Comparison of ENCODE assay signal across 8 cellular contexts in genomic region chr18:23307567-23308295, GRCh38.
A peak's percentile ranks its signal among the peaks of the same experiment; 100 is the strongest.
DNase-seq lines count a peak whose midpoint lies in the region; ATAC-seq, FAIRE-seq and TF ChIP-seq lines count a peak whose summit lies in the region.

No MANE protein-coding gene starts in this region.

- peak in 1 of 3 donors; percentile 72 for DNase-seq in CD4-positive, CD25-positive, alpha-beta regulatory T cell
- DNase-seq in RCC 7860 (ENCODE audit: low spot score) = peak; percentile 81
- DNase-seq in fibroblast of pulmonary artery (ENCODE audit: low read depth) = peak; percentile 53
- DNase-seq in HuH-7.5 (ENCODE audit: low spot score) = no peak
- no peak for DNase-seq in globus pallidus (ENCODE audit: low spot score)
- DNase-seq in stimulated activated CD4-positive, alpha-beta T cell treated with anti-CD3 and anti-CD28 coated beads, Interleukin-4, amount 100 ng/mL, for 24 hours = no peak
- no peak for DNase-seq in hepatocyte (ENCODE audit: low spot score)

- H3K4me1 ChIP-seq in CD4-positive, CD25-positive, alpha-beta regulatory T cell (ENCODE audit: control insufficient read depth, insufficient read depth, low read length, poor library complexity, severe bottlenecking) = peaks cover 21% of the 10 kb centered on the region
- no peaks in the 10 kb centered on the region for H3K4me1 ChIP-seq in hepatocyte (ENCODE audit: insufficient read depth)

- FAIRE-seq in RCC 7860 (lab: Jason Lieb, UNC) = no peak

- no peak overlapping the region for H3K4me2 ChIP-seq in hepatocyte

- WGBS in hepatocyte (ENCODE audit: low lambda C conversion rate, missing lambda C conversion rate) = 90% methylated on average over 14 of the region's 14 CpGs

- no peaks in the 10 kb centered on the region for H3K9me2 ChIP-seq in hepatocyte (replicated peaks; ENCODE audit: insufficient read depth)

- H3K9me3 Mint-ChIP-seq in CD4-positive, CD25-positive, alpha-beta regulatory T cell = no peaks in the 10 kb centered on the region

- peak; percentile 45 to 48 for ATAC-seq in CD4-positive, CD25-positive, alpha-beta regulatory T cell (ENCODE audit: low read depth in 2 of 2)
- ATAC-seq in GM21447 (IDR thresholded peaks at IDR 0.05; ENCODE audit: unreplicated experiment) = peak; percentile 68

- peak overlapping the region; percentile 2 to 86 (median 62) for H3K27ac Mint-ChIP-seq in CD4-positive, CD25-positive, alpha-beta regulatory T cell

- TF ChIP-seq CTCF in fibroblast of pulmonary artery (IDR thresholded peaks at IDR 0.05; ENCODE audit: low read length, missing control alignments) (no peak), hepatocyte (IDR thresholded peaks at IDR 0.05; ENCODE audit: poor library complexity) (no peak)

- H3K27me3 ChIP-seq in CD4-positive, CD25-positive, alpha-beta regulatory T cell (ENCODE audit: control insufficient read depth, insufficient read depth, low read length) = no peaks in the 10 kb centered on the region
- H3K27me3 ChIP-seq in hepatocyte = no peaks in the 10 kb centered on the region

- H3K36me3 ChIP-seq in CD4-positive, CD25-positive, alpha-beta regulatory T cell (ENCODE audit: control insufficient read depth, insufficient read depth, low read length) = no peaks in the 10 kb centered on the region
- no peaks in the 10 kb centered on the region for H3K36me3 ChIP-seq in hepatocyte (replicated peaks; ENCODE audit: insufficient read depth, low read depth)

- no peak overlapping the region for H3K4me3 Mint-ChIP-seq in CD4-positive, CD25-positive, alpha-beta regulatory T cell

- no peak overlapping the region for H3K27ac ChIP-seq in CD4-positive, CD25-positive, alpha-beta regulatory T cell (ENCODE audit: insufficient read depth, low read length, poor library complexity, severe bottlenecking)
- no peak overlapping the region for H3K27ac ChIP-seq in hepatocyte

- H3K4me1 Mint-ChIP-seq in CD4-positive, CD25-positive, alpha-beta regulatory T cell = peaks cover 10 to 20% (median 16%) of the 10 kb centered on the region in 4 donors

- H3K36me3 Mint-ChIP-seq in CD4-positive, CD25-positive, alpha-beta regulatory T cell = no peaks in the 10 kb centered on the region

- H3K9me3 ChIP-seq in CD4-positive, CD25-positive, alpha-beta regulatory T cell (ENCODE audit: control insufficient read depth in 2 of 2, low read length in 2 of 2) = no peaks in the 10 kb centered on the region
- H3K9me3 ChIP-seq in hepatocyte (ENCODE audit: low read depth) = no peaks in the 10 kb centered on the region

- H4K20me1 ChIP-seq in hepatocyte (ENCODE audit: insufficient read depth, poor library complexity, severe bottlenecking) = no peaks in the 10 kb centered on the region

- H3K79me2 ChIP-seq in hepatocyte = no peaks in the 10 kb centered on the region

- H2AFZ ChIP-seq in hepatocyte = no peak overlapping the region

- H3K4me3 ChIP-seq in CD4-positive, CD25-positive, alpha-beta regulatory T cell (ENCODE audit: low read depth, low read length) = no peak overlapping the region
- no peak overlapping the region for H3K4me3 ChIP-seq in fibroblast of pulmonary artery (replicated peaks; ENCODE audit: low read depth, low read length)
- H3K4me3 ChIP-seq in hepatocyte = no peak overlapping the region

- no peaks in the 10 kb centered on the region for H3K27me3 Mint-ChIP-seq in CD4-positive, CD25-positive, alpha-beta regulatory T cell

Comparison
In these comparisons a context has a peak if more than half of its experiments do, and no peak if none do; other contexts are left out.
1. DNase-seq: peak in RCC 7860 (single experiment) and fibroblast of pulmonary artery (single experiment); none in HuH-7.5 (single experiment), globus pallidus (single experiment), stimulated activated CD4-positive, alpha-beta T cell treated with anti-CD3 and anti-CD28 coated beads, Interleukin-4, amount 100 ng/mL, for 24 hours (single experiment) and hepatocyte (single experiment).